17 cellular contexts compared by ENCODE assay signal in genomic region chr2:219707496-219708285, GRCh38.
DNase-seq lines count a peak whose midpoint lies in the region; ATAC-seq and TF ChIP-seq lines count a peak whose summit lies in the region.
"Had no signal": no experiment of that assay in that cellular context is flagged by ENCODE, and none has a peak within 500 bp of the region (broad histone marks: within the 10 kb centered on the region; RNA-seq: fewer than 3 reads in every experiment).

No MANE protein-coding gene starts in this region.

- H3K4me3 ChIP-seq in HUES48 (ENCODE audit: low read depth, low read length) (no peak overlapping the region), PC-9 (no peak overlapping the region)
- H3K4me3 ChIP-seq: Peyer's patch, prostate gland, tibial nerve had no signal

- no TSS peak for BruUV-seq in PC-9 (replicated peaks; lab: Mats Ljungman, UMichigan)

- H3K27ac ChIP-seq in HUES48 (ENCODE audit: low read depth, low read length), result peak overlapping the region; percentile 30
- H3K27ac ChIP-seq in PC-9, result no peak overlapping the region
- no peak overlapping the region for H3K27ac ChIP-seq in substantia nigra (ENCODE audit: low read depth, low read length, poor library complexity, severe bottlenecking)
- H3K27ac ChIP-seq: Peyer's patch, prostate gland, tibial nerve had no signal

- H2AFZ ChIP-seq in PC-9, result no peak overlapping the region

- peak; percentile 47 for DNase-seq in ELR (ENCODE audit: low read depth)
- no peak for DNase-seq in PC-9
- peak; percentile 90 for DNase-seq in left kidney (ENCODE audit: low read depth, low spot score)
- DNase-seq in substantia nigra (lab: John Stamatoyannopoulos, UW), result no peak
- DNase-seq in T-helper 2 cell, result no peak
- DNase-seq: activated T-cell treated with anti-CD3 and anti-CD28 coated beads, Interleukin-2, amount 50 U/mL, for 72 hours; DMS153; effector CD4-positive, alpha-beta T cell; NCI-H774; Peyer's patch; small intestine; stimulated activated naive CD4-positive, alpha-beta T cell treated with Interleukin-2 at 50 U/mL for 16 hours had no signal

- H3K9ac ChIP-seq in HUES48 (ENCODE audit: low read depth, low read length), result no peak overlapping the region

- TF ChIP-seq CTCF in PC-9 (conservative IDR thresholded peaks at IDR 0.05), result no peak

- CTCF ChIA-PET in PC-9 (lab: Charles Lee), result interaction anchor here (0.6 kb wide), 1 partner anchor 180 kb away, joined by 3 read pairs; no protein-coding TSS in a partner anchor

- no peaks in the 10 kb centered on the region for H3K79me2 ChIP-seq in PC-9 (ENCODE audit: low read depth)

- ATAC-seq in GM21786 (IDR thresholded peaks at IDR 0.05; ENCODE audit: unreplicated experiment), result no peak
- no peak for ATAC-seq in GM18868 (IDR thresholded peaks at IDR 0.05; ENCODE audit: unreplicated experiment)
- ATAC-seq: activated T-cell treated with anti-CD3 and anti-CD28 coated beads, Interleukin-2, amount 50 U/mL, for 72 hours had no signal

- peaks cover 10% of the 10 kb centered on the region; the same call in 1 of the 2 replicates for H3F3A ChIP-seq in PC-9 (ENCODE audit: insufficient read depth, low read depth)

- POLR2A ChIA-PET in PC-9 (lab: Charles Lee; ENCODE audit: unreplicated experiment), result no interaction called here

- no peaks in the 10 kb centered on the region for H3K27me3 ChIP-seq in HUES48 (ENCODE audit: control insufficient read depth, insufficient read depth, low read length)
- no peaks in the 10 kb centered on the region for H3K27me3 ChIP-seq in PC-9 (ENCODE audit: insufficient read depth, low read depth)
- H3K27me3 ChIP-seq: Peyer's patch, tibial nerve had no signal

- H3K9me3 ChIP-seq in HUES48 (ENCODE audit: control insufficient read depth, insufficient read depth, low read length), result no peaks in the 10 kb centered on the region
- no peaks in the 10 kb centered on the region for H3K9me3 ChIP-seq in PC-9 (ENCODE audit: insufficient read depth, low read depth)
- H3K9me3 ChIP-seq: Peyer's patch, prostate gland, tibial nerve had no signal

- 0 out of 2 replicates have a peak overlapping the region, but pooled peaks have one; percentile 4 for H3K4me2 ChIP-seq in PC-9

- H4K20me1 ChIP-seq in PC-9 (ENCODE audit: insufficient read depth), result no peaks in the 10 kb centered on the region

- intact Hi-C loops in PC-9 (cut with micrococcal nuclease; ENCODE audit: unreplicated experiment), result no loop called here

- H3K36me3 ChIP-seq in HUES48 (ENCODE audit: control insufficient read depth, insufficient read depth, low read length) (no peaks in the 10 kb centered on the region), PC-9 (ENCODE audit: low read depth) (no peaks in the 10 kb centered on the region)
- H3K36me3 ChIP-seq: Peyer's patch, prostate gland, tibial nerve had no signal

- H3K9me2 ChIP-seq in PC-9 (ENCODE audit: insufficient read depth), result no peaks in the 10 kb centered on the region

- H3K4me1 ChIP-seq in HUES48 (ENCODE audit: control insufficient read depth, insufficient read depth, low read length) (peaks cover 17% of the 10 kb centered on the region), PC-9 (replicated peaks; ENCODE audit: insufficient read depth) (peaks cover 19% of the 10 kb centered on the region)
- H3K4me1 ChIP-seq: Peyer's patch, prostate gland, tibial nerve had no signal

Comparison
In these comparisons a context has a peak if more than half of its experiments do, and no peak if none do; other contexts are left out.
1. DNase-seq: peak in ELR (single experiment) and left kidney (single experiment); none in PC-9 (0 of 2), substantia nigra (0 of 49) and T-helper 2 cell (0 of 5).